24 cellular contexts compared by ENCODE assay signal in genomic region chr6:154821638-154822037, GRCh38.
DNase-seq lines count a peak whose midpoint lies in the region; ATAC-seq and TF ChIP-seq lines count a peak whose summit lies in the region.
"Had no signal": no experiment of that assay in that cellular context is flagged by ENCODE, and none has a peak within 500 bp of the region (broad histone marks: within the 10 kb centered on the region; RNA-seq: fewer than 3 reads in every experiment).

No MANE protein-coding gene starts in this region.

- WGBS in smooth muscle cell (ENCODE audit: low lambda C conversion rate): 95% methylated on average over 2 of the region's 2 CpGs

- DNase-seq in activated T-cell treated with anti-CD3 and anti-CD28 coated beads, Interleukin-2, amount 50 U/mL, for 24 hours: no peak
- DNase-seq in activated T-cell treated with anti-CD3 and anti-CD28 coated beads, Interleukin-2, amount 50 U/mL, for 1 hour: no peak
- peak; percentile 53 for DNase-seq in OCI-M1 (lab: John Stamatoyannopoulos, UW)
- DNase-seq in endothelial cell (ENCODE audit: low spot score): no peak
- DNase-seq in gastrocnemius medialis: no peak
- no peak for DNase-seq in NCI-H1930 (lab: John Stamatoyannopoulos, UW)
- no peak for DNase-seq in COLO668 (lab: John Stamatoyannopoulos, UW; ENCODE audit: unreplicated experiment)
- DNase-seq in smooth muscle cell (lab: John Stamatoyannopoulos, UW; ENCODE audit: unreplicated experiment): no peak
- DNase-seq: activated CD4-positive, alpha-beta T cell treated with anti-CD3 and anti-CD28 coated beads, Interleukin-2, amount 50 U/mL, for 1 hour; activated CD8-positive, alpha-beta memory T cell treated with anti-CD3 and anti-CD28 coated beads, Interleukin-2, amount 10 ng/mL, durations not matched to agents 7 days and 5 days; effector CD4-positive, alpha-beta T cell; foreskin keratinocyte; HCEC 1CT; Kasumi-1; midbrain; NCI-H187; NCI-H2227 treated with DMSO at 0.1 percent for 48 hours; SJCRH30; upper lobe of right lung had no signal

- peaks cover 30 to 36% of the 10 kb centered on the region in 2 donors for H3K4me1 ChIP-seq in gastrocnemius medialis
- H3K4me1 ChIP-seq in smooth muscle cell (ENCODE audit: low read depth): no peaks in the 10 kb centered on the region
- H3K4me1 ChIP-seq: A549, foreskin keratinocyte, prostate gland, SJCRH30 had no signal

- H3K4me1 Mint-ChIP-seq in activated T-cell treated with anti-CD3 and anti-CD28 coated beads, Interleukin-2, amount 50 U/mL, for 24 hours (ENCODE audit: low read depth): peaks cover 12% of the 10 kb centered on the region
- peaks cover 15% of the 10 kb centered on the region for H3K4me1 Mint-ChIP-seq in endothelial cell (ENCODE audit: unreplicated experiment)
- H3K4me1 Mint-ChIP-seq: activated CD8-positive, alpha-beta memory T cell treated with anti-CD3 and anti-CD28 coated beads, Interleukin-2, amount 10 ng/mL, durations not matched to agents 7 days and 5 days; neural crest cell had no signal

- H3K27me3 ChIP-seq in gastrocnemius medialis (no peaks in the 10 kb centered on the region), smooth muscle cell (ENCODE audit: low read depth) (no peaks in the 10 kb centered on the region)
- H3K27me3 ChIP-seq: foreskin keratinocyte, SJCRH30, upper lobe of right lung had no signal

- in situ Hi-C loops in gastrocnemius medialis (cut with MboI; ENCODE audit: low sequenced_read_pairs in 4 of 4): no loop called here

- H3K36me3 Mint-ChIP-seq in activated T-cell treated with anti-CD3 and anti-CD28 coated beads, Interleukin-2, amount 50 U/mL, for 24 hours (ENCODE audit: low read depth): peaks cover 80% of the 10 kb centered on the region
- peaks cover 14% of the 10 kb centered on the region for H3K36me3 Mint-ChIP-seq in endothelial cell (ENCODE audit: low read depth, unreplicated experiment)

- H4K20me1 ChIP-seq in smooth muscle cell (ENCODE audit: low read depth): peaks cover 33% of the 10 kb centered on the region

- TF ChIP-seq POLR2A in gastrocnemius medialis (IDR thresholded peaks at IDR 0.05): no peak

- TF ChIP-seq CTCF in endothelial cell (IDR thresholded peaks at IDR 0.05; ENCODE audit: unreplicated experiment) (no peak), gastrocnemius medialis (IDR thresholded peaks at IDR 0.05 in 4 of 5, conservative IDR thresholded peaks at IDR 0.05 in 1 of 5) (no peak), smooth muscle cell (IDR thresholded peaks at IDR 0.05; ENCODE audit: borderline replicate concordance, insufficient read depth, poor library complexity, severe bottlenecking) (no peak)

- H3K4me3 ChIP-seq in gastrocnemius medialis: no peak overlapping the region
- no peak overlapping the region for H3K4me3 ChIP-seq in smooth muscle cell
- H3K4me3 ChIP-seq: A549, GM12878, prostate gland, SJCRH30, upper lobe of right lung had no signal

- no peak for ATAC-seq in gastrocnemius medialis
- ATAC-seq: A549; activated CD8-positive, alpha-beta memory T cell treated with anti-CD3 and anti-CD28 coated beads, Interleukin-2, amount 10 ng/mL, durations not matched to agents 7 days and 5 days; foreskin keratinocyte; GM12878; left lobe of liver; upper lobe of right lung had no signal

- H3K9me3 Mint-ChIP-seq in activated T-cell treated with anti-CD3 and anti-CD28 coated beads, Interleukin-2, amount 50 U/mL, for 24 hours: no peaks in the 10 kb centered on the region
- H3K9me3 Mint-ChIP-seq in endothelial cell (ENCODE audit: unreplicated experiment): no peaks in the 10 kb centered on the region
- H3K9me3 Mint-ChIP-seq: neural crest cell had no signal

- H3K9ac ChIP-seq in smooth muscle cell (ENCODE audit: low read depth): no peak overlapping the region

- H3K27ac ChIP-seq in gastrocnemius medialis: peak overlapping the region; percentile 70 to 79 (median 76)
- H3K27ac ChIP-seq in smooth muscle cell (ENCODE audit: low read depth): no peak overlapping the region
- H3K27ac ChIP-seq: A549, foreskin keratinocyte, prostate gland, SJCRH30, upper lobe of right lung had no signal

- no peaks in the 10 kb centered on the region for H3K9me3 ChIP-seq in gastrocnemius medialis
- H3K9me3 ChIP-seq in smooth muscle cell (replicated peaks; ENCODE audit: low read depth): no peaks in the 10 kb centered on the region
- H3K9me3 ChIP-seq: A549, prostate gland, SJCRH30, upper lobe of right lung had no signal

- intact Hi-C loops in gastrocnemius medialis (cut with DNase I; ENCODE audit: low total_unique reads): loop anchor here (1.0 kb wide), 1 partner anchor 15 kb away; no protein-coding TSS in a partner anchor

- peak overlapping the region; percentile 3 for H3K27ac Mint-ChIP-seq in activated T-cell treated with anti-CD3 and anti-CD28 coated beads, Interleukin-2, amount 50 U/mL, for 24 hours
- peak overlapping the region; percentile 49 for H3K27ac Mint-ChIP-seq in endothelial cell (ENCODE audit: unreplicated experiment)
- H3K27ac Mint-ChIP-seq: activated CD8-positive, alpha-beta memory T cell treated with anti-CD3 and anti-CD28 coated beads, Interleukin-2, amount 10 ng/mL, durations not matched to agents 7 days and 5 days had no signal

- peaks cover 5% of the 10 kb centered on the region for H3F3A ChIP-seq in smooth muscle cell (ENCODE audit: low read depth)

- peaks cover 53% of the 10 kb centered on the region for H3K79me2 ChIP-seq in smooth muscle cell (ENCODE audit: low read depth)

- H3K27me3 Mint-ChIP-seq in activated T-cell treated with anti-CD3 and anti-CD28 coated beads, Interleukin-2, amount 50 U/mL, for 24 hours: no peaks in the 10 kb centered on the region
- H3K27me3 Mint-ChIP-seq in endothelial cell (ENCODE audit: unreplicated experiment): no peaks in the 10 kb centered on the region
- H3K27me3 Mint-ChIP-seq: activated CD8-positive, alpha-beta memory T cell treated with anti-CD3 and anti-CD28 coated beads, Interleukin-2, amount 10 ng/mL, durations not matched to agents 7 days and 5 days had no signal

- no peak overlapping the region for H3K4me2 ChIP-seq in smooth muscle cell
- H3K4me2 ChIP-seq: A549 had no signal

- H3K36me3 ChIP-seq in gastrocnemius medialis: peaks cover 0 to 42% of the 10 kb centered on the region in 2 donors
- peaks cover 44% of the 10 kb centered on the region for H3K36me3 ChIP-seq in smooth muscle cell (ENCODE audit: low read depth)
- H3K36me3 ChIP-seq: prostate gland had no signal

- H3K4me3 Mint-ChIP-seq in activated T-cell treated with anti-CD3 and anti-CD28 coated beads, Interleukin-2, amount 50 U/mL, for 24 hours: no peak overlapping the region
- no peak overlapping the region for H3K4me3 Mint-ChIP-seq in endothelial cell (ENCODE audit: unreplicated experiment)
- H3K4me3 Mint-ChIP-seq: activated CD8-positive, alpha-beta memory T cell treated with anti-CD3 and anti-CD28 coated beads, Interleukin-2, amount 10 ng/mL, durations not matched to agents 7 days and 5 days; neural crest cell had no signal

- H2AFZ ChIP-seq in smooth muscle cell (ENCODE audit: low read depth): no peak overlapping the region
